10 cellular contexts compared by ENCODE assay signal in the genomic region with DNA sequence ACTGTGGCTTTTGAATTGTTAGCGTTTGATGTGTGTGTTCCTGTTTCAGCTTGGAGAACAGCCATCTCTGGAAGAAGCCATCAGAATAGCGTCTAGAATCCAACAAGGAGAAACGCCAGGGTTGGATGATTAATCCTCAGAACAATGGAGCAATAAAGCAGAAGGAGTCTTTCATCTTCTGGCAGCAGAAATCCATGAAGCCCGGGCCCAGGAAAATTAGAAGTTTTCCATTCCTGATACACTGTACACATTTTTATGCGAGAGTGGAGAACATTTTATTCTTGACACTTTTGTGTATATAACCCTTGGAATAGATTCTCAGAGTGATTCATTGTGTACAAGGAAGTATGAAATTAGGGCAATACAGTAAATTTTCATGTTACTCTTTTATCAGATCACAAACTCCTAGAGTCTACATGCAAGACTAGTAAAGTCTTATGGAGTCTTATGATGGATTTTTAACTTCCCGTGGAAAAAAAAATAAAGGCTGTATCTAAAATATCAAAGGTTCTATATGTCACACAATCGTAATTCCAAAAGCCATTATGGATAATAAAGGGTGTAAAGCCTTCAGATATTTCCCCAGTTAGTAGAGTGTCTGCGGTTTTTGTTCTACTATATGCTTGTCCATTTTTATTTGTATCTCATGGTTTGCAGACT. TPM values are rescaled to one million over a fixed set of nuclear protein-coding genes. Genes with fewer than 3 reads are reported as not detected.
DNase-seq lines count a peak whose midpoint lies in the region; ATAC-seq and TF ChIP-seq lines count a peak whose summit lies in the region.
"Had no signal": no experiment of that assay in that cellular context is flagged by ENCODE, and none has a peak within 500 bp of the region (broad histone marks: within the 10 kb centered on the region; RNA-seq: fewer than 3 reads in every experiment).

No MANE protein-coding gene starts in this region.

- no peak for TF ChIP-seq CTCF in HCT116 (IDR thresholded peaks at IDR 0.05 in 2 of 3, conservative IDR thresholded peaks at IDR 0.05 in 1 of 3; ENCODE audit: borderline replicate concordance in 1 of 3, insufficient read depth in 1 of 3, low read depth in 2 of 3, low read length in 2 of 3)
- TF ChIP-seq CTCF in brain microvascular endothelial cell (IDR thresholded peaks at IDR 0.05; ENCODE audit: low read depth, low read length, missing control alignments): no peak
- no peak for TF ChIP-seq CTCF in suprapubic skin (IDR thresholded peaks at IDR 0.05)

- H3K9me3 ChIP-seq in HCT116 (ENCODE audit: control insufficient read depth in 1 of 2, insufficient read depth in 1 of 2, low read depth in 1 of 2, low read length in 2 of 2): no peaks in the 10 kb centered on the region
- H3K9me3 ChIP-seq in suprapubic skin: no peaks in the 10 kb centered on the region
- H3K9me3 ChIP-seq: body of pancreas had no signal

- TF ChIP-seq POLR2A in HCT116 (IDR thresholded peaks at IDR 0.05; ENCODE audit: borderline replicate concordance, extremely low read depth, insufficient read depth, insufficient read length) (no peak), suprapubic skin (IDR thresholded peaks at IDR 0.05) (no peak)

- TF ChIP-seq RAD21 in HCT116 (IDR thresholded peaks at IDR 0.05; ENCODE audit: low read depth): no peak

- RAD21 ChIA-PET in HCT116 (lab: Charles Lee; ENCODE audit: low non-redundant PET in 1 of 2, low total read pairs in 2 of 2, uncharacterized antibody in 2 of 2, unreplicated experiment in 2 of 2): no interaction called here

- H2AFZ ChIP-seq in HCT116 (ENCODE audit: low read depth, low read length, poor library complexity, severe bottlenecking): no peak overlapping the region

- no peak for TF ChIP-seq EP300 in suprapubic skin (IDR thresholded peaks at IDR 0.05)

- no TSS peak for BruUV-seq in HCT116 (replicated peaks; lab: Mats Ljungman, UMichigan)

- no peaks in the 10 kb centered on the region for H3K9me2 ChIP-seq in HCT116 (ENCODE audit: insufficient read depth)

- H3K79me2 ChIP-seq in HCT116 (ENCODE audit: insufficient read depth, low read length): no peaks in the 10 kb centered on the region

- H3K4me3 ChIP-seq in HCT116 (replicated peaks in 1 of 2; ENCODE audit: low read depth in 1 of 2, low read length in 2 of 2): no peak overlapping the region
- no peak overlapping the region for H3K4me3 ChIP-seq in brain microvascular endothelial cell (ENCODE audit: low read depth, low read length)
- H3K4me3 ChIP-seq in suprapubic skin: no peak overlapping the region
- H3K4me3 ChIP-seq: body of pancreas had no signal

- peak overlapping the region; percentile 18 for H3K4me2 ChIP-seq in HCT116 (ENCODE audit: low read length)

- H3K27ac ChIP-seq in HCT116 (ENCODE audit: low read depth, low read length): peak overlapping the region; percentile 31; the same call in 1 of the 2 replicates
- H3K27ac ChIP-seq in brain microvascular endothelial cell: peak overlapping the region; percentile 63
- H3K27ac ChIP-seq in suprapubic skin: peak overlapping the region; percentile 52

- H4K20me1 ChIP-seq in HCT116 (ENCODE audit: insufficient read depth): no peaks in the 10 kb centered on the region

- peaks cover 28 to 30% of the 10 kb centered on the region in 2 experiments; a peak in 3 of 4 replicates for H3K4me1 ChIP-seq in HCT116 (ENCODE audit: control insufficient read depth in 1 of 2, insufficient read depth in 2 of 2, low read length in 2 of 2)
- H3K4me1 ChIP-seq in suprapubic skin: peaks cover 48% of the 10 kb centered on the region

- ATAC-seq in HCT116 (0 out of 2 replicates have a peak, but pooled peaks have one; percentile 34), left colon (peak; percentile 44), HG03039 (IDR thresholded peaks at IDR 0.05; ENCODE audit: unreplicated experiment) (no peak)
- ATAC-seq: body of pancreas had no signal

- H3K36me3 ChIP-seq in HCT116 (ENCODE audit: control insufficient read depth in 1 of 2, insufficient read depth in 2 of 2, low read length in 2 of 2): peaks cover 0 to 5% of the 10 kb centered on the region in 2 experiments; a peak in 1 of 4 replicates
- H3K36me3 ChIP-seq in brain microvascular endothelial cell (replicated peaks): peaks cover 2% of the 10 kb centered on the region
- no peaks in the 10 kb centered on the region for H3K36me3 ChIP-seq in suprapubic skin

- peak; percentile 22 for DNase-seq in HCT116 (ENCODE audit: low read depth, low spot score)
- peak; percentile 63 for DNase-seq in brain microvascular endothelial cell
- no peak for DNase-seq in left colon
- no peak for DNase-seq in suprapubic skin (ENCODE audit: low spot score in 2 of 2)
- no peak for DNase-seq in stimulated activated CD4-positive, alpha-beta T cell treated with anti-CD3 and anti-CD28 coated beads, Interleukin-4, amount 100 ng/mL, for 4 hours
- DNase-seq in OCI-M1 (lab: John Stamatoyannopoulos, UW): no peak
- DNase-seq in NCI-H2171 treated with DMSO at 0.1 percent for 48 hours (lab: John Stamatoyannopoulos, UW): no peak
- DNase-seq: activated B cell treated with CpG ODN at 0.5 μM for 24 hours had no signal

- in situ Hi-C loops in brain microvascular endothelial cell (cut with HindIII; ENCODE audit: low pct_ligation_motif_present, low sequenced_read_pairs): no loop called here

- CTCF ChIA-PET in HCT116 (lab: Charles Lee): interaction anchor here (1.6 to 2.0 kb wide), 2 partner anchors 20 to 86 kb away, joined by 3 to 5 read pairs; no protein-coding TSS in a partner anchor

- POLR2A ChIA-PET in HCT116 (lab: Charles Lee): no interaction called here

- 24% methylated on average over 8 of the region's 8 CpGs for WGBS in suprapubic skin

- intact Hi-C loops in HCT116 (cut with micrococcal nuclease) (no loop called here), left colon (cut with DNase I, micrococcal nuclease) (no loop called here)

- H3K9ac ChIP-seq in HCT116 (ENCODE audit: low read length): no peak overlapping the region

- H3K27me3 ChIP-seq in HCT116 (ENCODE audit: insufficient read depth, low read length) (no peaks in the 10 kb centered on the region), brain microvascular endothelial cell (replicated peaks) (no peaks in the 10 kb centered on the region), suprapubic skin (no peaks in the 10 kb centered on the region)
- H3K27me3 ChIP-seq: body of pancreas had no signal

TF ChIP-seq in HCT116, 20 proteins besides CTCF, POLR2A, EP300 and RAD21 (continues in another document):
- TF ChIP-seq SRF (IDR thresholded peaks at IDR 0.05; ENCODE audit: low read depth) (no peak), CBX3 (IDR thresholded peaks at IDR 0.05; ENCODE audit: low read depth) (no peak), REST (IDR thresholded peaks at IDR 0.05; ENCODE audit: low read depth) (no peak), JUND (IDR thresholded peaks at IDR 0.05) (peak; percentile 36; the same call in 1 of the 2 replicates), EZH2phosphoT487 (IDR thresholded peaks at IDR 0.05; ENCODE audit: borderline replicate concordance) (no peak), SP1 (IDR thresholded peaks at IDR 0.05; ENCODE audit: low read depth) (0 out of 2 replicates have a peak, but pooled peaks have one; percentile 23), EGR1 (IDR thresholded peaks at IDR 0.05; ENCODE audit: low read depth) (no peak), ATF3 (IDR thresholded peaks at IDR 0.05) (no peak)
- TF ChIP-seq, protein P1, sequence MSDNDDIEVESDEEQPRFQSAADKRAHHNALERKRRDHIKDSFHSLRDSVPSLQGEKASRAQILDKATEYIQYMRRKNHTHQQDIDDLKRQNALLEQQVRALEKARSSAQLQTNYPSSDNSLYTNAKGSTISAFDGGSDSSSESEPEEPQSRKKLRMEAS (IDR thresholded peaks at IDR 0.05): no peak

RNA-seq across cellular contexts. Expression of gene WEE1, which starts 45.9 kb away (rescaled TPM):
- total RNA-seq in HCT116 (2021; ENCODE audit: unreplicated experiment) (50.8 TPM), left colon (10 to 100 TPM; 16.1 to 23.9 TPM), suprapubic skin (100 to 1,000 TPM in 3 of 4 donors, 10 to 100 TPM in 1; 82.0 to 296 (median 183) TPM)
- polyA plus RNA-seq in HCT116 (2012): 21.3 and 29.3 TPM in 2 replicates

Comparison
In these comparisons a context has a peak if more than half of its experiments do, and no peak if none do; other contexts are left out.
1. DNase-seq: peak in HCT116 (single experiment) and brain microvascular endothelial cell (single experiment); none in left colon (0 of 2), suprapubic skin (0 of 2), stimulated activated CD4-positive, alpha-beta T cell treated with anti-CD3 and anti-CD28 coated beads, Interleukin-4, amount 100 ng/mL, for 4 hours (0 of 2), OCI-M1 (single experiment) and NCI-H2171 treated with DMSO at 0.1 percent for 48 hours (single experiment).
2. Peak in every context shown above with its lines, with median percentiles within 50 percentile points of each other: H3K27ac ChIP-seq.